Comparison of ENCODE assay signal across 10 cellular contexts in the genomic region with DNA sequence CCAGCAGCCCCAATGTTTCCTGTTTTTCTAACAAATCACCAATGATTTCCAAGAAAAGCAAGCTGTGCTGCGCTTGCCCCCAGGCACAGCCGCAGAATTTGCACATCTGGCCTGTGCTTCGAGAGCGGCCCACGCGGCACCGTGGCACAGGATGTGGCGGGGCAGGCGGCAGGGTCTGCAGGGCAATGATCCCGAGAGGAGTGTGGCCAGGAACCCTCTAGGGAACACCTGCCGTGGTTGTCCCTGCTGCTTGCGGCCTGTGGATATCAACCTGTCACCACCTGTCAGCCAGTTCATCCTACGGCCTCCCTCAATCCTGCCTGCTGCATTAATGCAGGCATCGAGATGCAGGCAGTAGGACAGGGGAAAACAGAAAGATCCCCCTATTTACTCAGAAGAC. TPM values are rescaled to one million over a fixed set of nuclear protein-coding genes. Genes with fewer than 3 reads are reported as not detected.
DNase-seq lines count a peak whose midpoint lies in the region; ATAC-seq and TF ChIP-seq lines count a peak whose summit lies in the region.
"Had no signal": no experiment of that assay in that cellular context is flagged by ENCODE, and none has a peak within 500 bp of the region (broad histone marks: within the 10 kb centered on the region; RNA-seq: fewer than 3 reads in every experiment).

No MANE protein-coding gene starts in this region.

- intact Hi-C loops in ovary (cut with DNase I), result loop anchor here in 1 of 4 donors (10.0 kb wide), 1 partner anchor 63 kb away; no protein-coding TSS in a partner anchor

- H3K9me3 ChIP-seq in ovary, result no peaks in the 10 kb centered on the region
- H3K9me3 ChIP-seq: esophagus squamous epithelium had no signal

- H3K27me3 Mint-ChIP-seq in HFFc6 (ENCODE audit: insufficient read depth), result no peaks in the 10 kb centered on the region; the same call in none of the 2 replicates

- H3K4me1 Mint-ChIP-seq in HFFc6 (ENCODE audit: low read depth), result no peaks in the 10 kb centered on the region

- no peaks in the 10 kb centered on the region for H3K27me3 ChIP-seq in ovary

- no peak overlapping the region for H3K27ac Mint-ChIP-seq in HFFc6

- no peak overlapping the region for H3K4me3 ChIP-seq in Jurkat, Clone E6-1 (ENCODE audit: low read length)
- no peak overlapping the region for H3K4me3 ChIP-seq in ovary
- H3K4me3 ChIP-seq: esophagus squamous epithelium had no signal

- H3K36me3 ChIP-seq in ovary, result no peaks in the 10 kb centered on the region
- H3K36me3 ChIP-seq: esophagus squamous epithelium had no signal

- no peak for TF ChIP-seq POLR2A in ovary (IDR thresholded peaks at IDR 0.05)

- H3K4me1 ChIP-seq in ovary (ENCODE audit: insufficient read depth), result no peaks in the 10 kb centered on the region

- H3K36me3 Mint-ChIP-seq in HFFc6 (ENCODE audit: low read depth), result no peaks in the 10 kb centered on the region

- H3K27ac ChIP-seq in ovary, result no peak overlapping the region

- TF ChIP-seq EP300 in ovary (IDR thresholded peaks at IDR 0.05), result no peak

- ATAC-seq in GM18909 (IDR thresholded peaks at IDR 0.05; ENCODE audit: poor library complexity, unreplicated experiment), result peak; percentile 49

- H3K9me3 Mint-ChIP-seq in HFFc6, result peaks cover 46% of the 10 kb centered on the region

- TF ChIP-seq CTCF in HFFc6 (IDR thresholded peaks at IDR 0.05) (no peak), ovary (IDR thresholded peaks at IDR 0.05) (no peak)

- H3K4me3 Mint-ChIP-seq in HFFc6, result no peak overlapping the region

- peak; percentile 66 for DNase-seq in Jurkat, Clone E6-1 (ENCODE audit: low read depth, low spot score)
- DNase-seq in activated effector memory CD4-positive, alpha-beta T cell treated with anti-CD3 and anti-CD28 coated beads, Interleukin-2, amount 50 U/mL, for 16 hours, result peak; percentile 88
- peak; percentile 66 to 70 for DNase-seq in stimulated activated CD4-positive, alpha-beta T cell treated with anti-CD3 and anti-CD28 coated beads, Interleukin-2, amount 100 ng/mL, for 24 hours
- DNase-seq in HFFc6 (no peak), kidney glomerular epithelial cell (lab: John Stamatoyannopoulos, UW) (no peak), ovary (no peak), SIG-M5 treated with dmso at 0.1 percent for 504 hours (lab: John Stamatoyannopoulos, UW; ENCODE audit: unreplicated experiment) (no peak)
- DNase-seq: esophagus squamous epithelium, NCI-H2227 treated with DMSO at 0.1 percent for 48 hours had no signal

- WGBS in ovary, 3 donors, result 78 to 86% (median 82%) methylated on average over 14 of the region's 14 CpGs

RNA-seq across cellular contexts. Expression of a gene that starts 24.0 kb away (rescaled TPM):
- 19.5 TPM for polyA plus RNA-seq in Jurkat, Clone E6-1 (2012; ENCODE audit: insufficient read depth, insufficient read length)
- total RNA-seq in HFFc6 (2021; fragmentation: NEBNext Ultra II Directional; extraction: Animal tissue kit (Norgen Biotek cat#: 25700)), result not detected
- 1 to 10 TPM; 1.3 to 8.9 (median 3.7) TPM for total RNA-seq in ovary
- polyA plus RNA-seq in ovary, result 1 to 10 TPM in 1 of 2 donors, under 1 TPM in 1; 0.86 to 3.8 TPM

Comparison
In these comparisons a context has a peak if more than half of its experiments do, and no peak if none do; other contexts are left out.
1. DNase-seq: peak in Jurkat, Clone E6-1 (single experiment), activated effector memory CD4-positive, alpha-beta T cell treated with anti-CD3 and anti-CD28 coated beads, Interleukin-2, amount 50 U/mL, for 16 hours (single experiment) and stimulated activated CD4-positive, alpha-beta T cell treated with anti-CD3 and anti-CD28 coated beads, Interleukin-2, amount 100 ng/mL, for 24 hours (2 of 2); none in HFFc6 (single experiment), kidney glomerular epithelial cell (single experiment), ovary (0 of 5) and SIG-M5 treated with dmso at 0.1 percent for 504 hours (single experiment).